13 cellular contexts compared by ENCODE assay signal in the genomic region with DNA sequence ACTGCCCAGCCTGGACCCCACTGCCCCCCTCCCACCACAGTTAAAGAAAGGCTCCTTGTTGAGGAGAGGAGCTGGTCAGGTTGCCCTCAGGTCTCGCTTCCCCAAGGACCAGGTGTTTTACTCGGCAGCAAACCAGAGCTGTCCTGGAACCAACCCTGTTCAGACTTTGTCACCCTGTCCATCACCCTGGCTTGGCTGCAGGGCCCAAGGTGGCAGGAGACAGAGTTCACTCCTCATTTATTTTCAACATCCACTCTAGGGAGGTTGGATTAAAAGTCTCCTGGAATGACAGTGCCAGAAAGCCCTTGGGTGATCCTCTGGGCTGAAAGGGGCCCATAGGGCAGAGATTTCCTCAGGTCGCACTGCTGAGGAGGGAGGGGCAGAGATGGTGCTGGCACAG.
"Had no signal": no experiment of that assay in that cellular context is flagged by ENCODE, and none has a peak within 500 bp of the region (broad histone marks: within the 10 kb centered on the region; RNA-seq: fewer than 3 reads in every experiment).

No MANE protein-coding gene starts in this region.

- DNase-seq: activated CD4-positive, alpha-beta T cell treated with anti-CD3 and anti-CD28 coated beads, Interleukin-2, amount 50 U/mL, for 1 hour; activated CD8-positive, alpha-beta memory T cell treated with anti-CD3 and anti-CD28 coated beads for 24 hours; activated naive CD8-positive, alpha-beta T cell treated with anti-CD3 and anti-CD28 coated beads, Interleukin-2, amount 10 ng/mL, durations not matched to agents 7 days and 5 days; anterior cingulate cortex; brain microvascular endothelial cell; effector memory CD4-positive, alpha-beta T cell; occipital lobe; stimulated activated CD4-positive, alpha-beta T cell treated with anti-CD3 and anti-CD28 coated beads, Interleukin-4, amount 100 ng/mL, for 24 hours; stimulated activated naive CD4-positive, alpha-beta T cell; T-helper 9 cell had no signal

- H3K27me3 ChIP-seq: brain microvascular endothelial cell had no signal

- H3K36me3 Mint-ChIP-seq: activated naive CD8-positive, alpha-beta T cell treated with anti-CD3 and anti-CD28 coated beads, Interleukin-2, amount 10 ng/mL, durations not matched to agents 7 days and 5 days had no signal

- ATAC-seq: activated CD4-positive, CD25-positive, alpha-beta regulatory T cell treated with anti-CD3 and anti-CD28 coated beads, Interleukin-2, amount 50 U/mL, for 24 hours had no signal

- H3K4me3 Mint-ChIP-seq: activated naive CD8-positive, alpha-beta T cell treated with anti-CD3 and anti-CD28 coated beads, Interleukin-2, amount 10 ng/mL, durations not matched to agents 7 days and 5 days; activated T-helper 1 cell treated with anti-CD3 and anti-CD28 coated beads, Interleukin-12 subunit alpha, Interleukin-12 subunit beta, Interleukin-2, Interleukin-4 antibody, amounts not matched to agents 30 ng/mL and 10 ng/mL and 1 ng/mL, durations not matched to agents 14 hours and 24 hours and 36 hours; nephron had no signal

- H3K27ac ChIP-seq: brain microvascular endothelial cell had no signal

- H3K27ac Mint-ChIP-seq: activated naive CD8-positive, alpha-beta T cell treated with anti-CD3 and anti-CD28 coated beads, Interleukin-2, amount 10 ng/mL, durations not matched to agents 7 days and 5 days; activated T-helper 1 cell treated with anti-CD3 and anti-CD28 coated beads, Interleukin-12 subunit alpha, Interleukin-12 subunit beta, Interleukin-2, Interleukin-4 antibody, amounts not matched to agents 30 ng/mL and 10 ng/mL and 1 ng/mL, durations not matched to agents 14 hours and 24 hours and 36 hours; nephron had no signal

- H3K36me3 ChIP-seq: brain microvascular endothelial cell had no signal

- H3K27me3 Mint-ChIP-seq: activated naive CD8-positive, alpha-beta T cell treated with anti-CD3 and anti-CD28 coated beads, Interleukin-2, amount 10 ng/mL, durations not matched to agents 7 days and 5 days had no signal

- H3K4me1 Mint-ChIP-seq: activated naive CD8-positive, alpha-beta T cell treated with anti-CD3 and anti-CD28 coated beads, Interleukin-2, amount 10 ng/mL, durations not matched to agents 7 days and 5 days had no signal

- H3K9me3 Mint-ChIP-seq: activated naive CD8-positive, alpha-beta T cell treated with anti-CD3 and anti-CD28 coated beads, Interleukin-2, amount 10 ng/mL, durations not matched to agents 7 days and 5 days; activated T-helper 1 cell treated with anti-CD3 and anti-CD28 coated beads, Interleukin-12 subunit alpha, Interleukin-12 subunit beta, Interleukin-2, Interleukin-4 antibody, amounts not matched to agents 30 ng/mL and 10 ng/mL and 1 ng/mL, durations not matched to agents 14 hours and 24 hours and 36 hours; nephron had no signal
